Comparison of ENCODE assay signal across 1 cellular context in genomic region chr10:119460369-119461195, GRCh38.
TF ChIP-seq lines count a peak whose summit lies in the region.

No MANE protein-coding gene starts in this region.

TF ChIP-seq in HepG2, 621 proteins besides CTCF, POLR2A, EP300 and RAD21:
- TF ChIP-seq ZNF790 (CRISPR knock-in tag; IDR thresholded peaks at IDR 0.05; ENCODE audit: borderline replicate concordance): no peak
- no peak for TF ChIP-seq KDM1A (CRISPR knock-in tag; IDR thresholded peaks at IDR 0.05)
- TF ChIP-seq RARA (CRISPR knock-in tag; IDR thresholded peaks at IDR 0.05): peak; percentile 66
- peak; percentile 72 for TF ChIP-seq ZNF18 (CRISPR knock-in tag; IDR thresholded peaks at IDR 0.05; ENCODE audit: insufficient replicate concordance)
- TF ChIP-seq NR2F6 (IDR thresholded peaks at IDR 0.05): 0 out of 2 replicates have a peak, but pooled peaks have one; percentile 36
- 0 out of 2 replicates have a peak, but pooled peaks have one; percentile 40 for TF ChIP-seq NR2F6 (CRISPR knock-in tag; IDR thresholded peaks at IDR 0.05)
- TF ChIP-seq PLSCR1 (CRISPR knock-in tag; IDR thresholded peaks at IDR 0.05; ENCODE audit: borderline replicate concordance): no peak
- peak in 1 of 2 experiments; percentile 27; a peak in 1 of 4 replicates for TF ChIP-seq NR2F1 (CRISPR knock-in tag; IDR thresholded peaks at IDR 0.05)
- TF ChIP-seq ZFY (CRISPR knock-in tag; IDR thresholded peaks at IDR 0.05): peak; percentile 17; the same call in 1 of the 2 replicates
- TF ChIP-seq NFYB (CRISPR knock-in tag; IDR thresholded peaks at IDR 0.05): no peak
- no peak for TF ChIP-seq KDM5A (IDR thresholded peaks at IDR 0.05; ENCODE audit: borderline replicate concordance, low read length)
